Comparison of ENCODE assay signal across 21 cellular contexts in the genomic region with DNA sequence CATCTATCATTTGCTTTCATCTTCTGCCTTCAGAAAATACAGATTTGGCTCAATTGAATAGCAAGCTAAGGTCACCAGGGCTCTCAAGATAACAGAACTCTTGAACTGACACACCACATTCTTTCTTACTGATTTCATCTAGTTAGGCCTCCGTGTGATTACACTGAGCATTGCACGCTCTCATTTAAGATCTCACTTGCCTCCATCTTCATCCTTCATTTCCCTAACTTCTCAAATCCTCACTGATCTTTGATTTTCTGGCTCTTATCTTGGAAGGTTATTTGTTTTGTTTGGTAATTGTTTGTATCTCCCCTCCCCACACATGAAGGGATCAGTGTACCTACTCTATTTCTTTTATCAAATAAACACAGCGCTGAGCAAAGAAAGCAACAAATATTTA. TPM values are rescaled to one million over a fixed set of nuclear protein-coding genes. Genes with fewer than 3 reads are reported as not detected.
DNase-seq lines count a peak whose midpoint lies in the region; ATAC-seq, FAIRE-seq and TF ChIP-seq lines count a peak whose summit lies in the region.
"Had no signal": no experiment of that assay in that cellular context is flagged by ENCODE, and none has a peak within 500 bp of the region (broad histone marks: within the 10 kb centered on the region; RNA-seq: fewer than 3 reads in every experiment).

No MANE protein-coding gene starts in this region.

- no peak overlapping the region for H3K4me3 ChIP-seq in cardiac muscle cell
- no peak overlapping the region for H3K4me3 ChIP-seq in K562
- H3K4me3 ChIP-seq: sigmoid colon had no signal

- ATAC-seq in K562, result no peak
- ATAC-seq in GM21619 (IDR thresholded peaks at IDR 0.05; ENCODE audit: unreplicated experiment), result no peak
- ATAC-seq: activated CD8-positive, alpha-beta T cell treated with anti-CD3 and anti-CD28 coated beads for 36 hours; natural killer cell; Panc1 had no signal

- H3K4me1 ChIP-seq in cardiac muscle cell (ENCODE audit: low read depth) (peaks cover 21% of the 10 kb centered on the region), K562 (replicated peaks in 1 of 2; ENCODE audit: control insufficient read depth in 2 of 2, insufficient read depth in 2 of 2, low read length in 2 of 2) (no peaks in the 10 kb centered on the region)

- H3K27me3 ChIP-seq in cardiac muscle cell (no peaks in the 10 kb centered on the region), K562 (ENCODE audit: control insufficient read depth in 2 of 2, insufficient read depth in 2 of 2, low read length in 2 of 2) (no peaks in the 10 kb centered on the region)
- H3K27me3 ChIP-seq: sigmoid colon had no signal

- in situ Hi-C loops in K562 (cut with MboI), result no loop called here

- no peaks in the 10 kb centered on the region for H3K9me1 ChIP-seq in K562 (ENCODE audit: control insufficient read depth, insufficient read depth, low read length)

- H3K27ac ChIP-seq in cardiac muscle cell (peak overlapping the region; percentile 87), K562 (ENCODE audit: extremely low read depth, low read depth, low read length) (no peak overlapping the region)
- H3K27ac ChIP-seq: sigmoid colon had no signal

- no peak for TF ChIP-seq POLR2A in K562 (conservative IDR thresholded peaks at IDR 0.05)

- no peaks in the 10 kb centered on the region for H3K4me1 Mint-ChIP-seq in activated CD4-positive, alpha-beta memory T cell treated with anti-CD3 and anti-CD28 coated beads, Interleukin-2, amount 10 ng/mL, durations not matched to agents 7 days and 5 days

- no peak overlapping the region for H3K27ac Mint-ChIP-seq in activated CD4-positive, alpha-beta memory T cell treated with anti-CD3 and anti-CD28 coated beads, Interleukin-2, amount 10 ng/mL, durations not matched to agents 7 days and 5 days
- H3K27ac Mint-ChIP-seq: activated CD8-positive, alpha-beta T cell treated with anti-CD3 and anti-CD28 coated beads for 36 hours; natural killer cell had no signal

- H3K4me3 Mint-ChIP-seq in activated CD4-positive, alpha-beta memory T cell treated with anti-CD3 and anti-CD28 coated beads, Interleukin-2, amount 10 ng/mL, durations not matched to agents 7 days and 5 days, result no peak overlapping the region
- H3K4me3 Mint-ChIP-seq: activated CD8-positive, alpha-beta T cell treated with anti-CD3 and anti-CD28 coated beads for 36 hours; natural killer cell had no signal

- POLR2A ChIA-PET in K562 (lab: Yijun Ruan, JAX), result interaction anchor here (1.3 kb wide), 1 partner anchor 115 kb away, joined by 3 read pairs; no protein-coding TSS in a partner anchor
- POLR2A ChIA-PET in activated CD4-positive, alpha-beta memory T cell treated with anti-CD3 and anti-CD28 coated beads, Interleukin-2, amount 10 ng/mL, durations not matched to agents 7 days and 5 days (lab: Charles Lee), result no interaction called here

- no peaks in the 10 kb centered on the region for H4K20me1 ChIP-seq in K562 (replicated peaks; ENCODE audit: control insufficient read depth, insufficient read depth, low read length)

- no peaks in the 10 kb centered on the region for H3K27me3 Mint-ChIP-seq in activated CD4-positive, alpha-beta memory T cell treated with anti-CD3 and anti-CD28 coated beads, Interleukin-2, amount 10 ng/mL, durations not matched to agents 7 days and 5 days
- H3K27me3 Mint-ChIP-seq: activated CD8-positive, alpha-beta T cell treated with anti-CD3 and anti-CD28 coated beads for 36 hours had no signal

- 43% methylated on average over 3 of the region's 3 CpGs for WGBS in K562 (ENCODE audit: insufficient coverage, low coverage, missing lambda C conversion rate)

- CTCF ChIA-PET in K562 (lab: Yijun Ruan, JAX; ENCODE audit: low intra/inter-chr PET ratio), result no interaction called here
- CTCF ChIA-PET in activated CD4-positive, alpha-beta memory T cell treated with anti-CD3 and anti-CD28 coated beads, Interleukin-2, amount 10 ng/mL, durations not matched to agents 7 days and 5 days (lab: Charles Lee), result no interaction called here

- FAIRE-seq in K562 (lab: Jason Lieb, UNC), result no peak
- FAIRE-seq: frontal cortex, keratinocyte had no signal

- BruUV-seq in K562 (replicated peaks; lab: Mats Ljungman, UMichigan), result no TSS peak

- H3K4me2 ChIP-seq in K562 (ENCODE audit: insufficient read depth, low read length), result no peak overlapping the region

- no peak overlapping the region for H3K9ac ChIP-seq in K562 (ENCODE audit: insufficient read depth in 1 of 2, low read depth in 2 of 2, low read length in 2 of 2)

- no peak for TF ChIP-seq EP300 in K562 (IDR thresholded peaks at IDR 0.05; ENCODE audit: low read length)

- H3K36me3 Mint-ChIP-seq in activated CD4-positive, alpha-beta memory T cell treated with anti-CD3 and anti-CD28 coated beads, Interleukin-2, amount 10 ng/mL, durations not matched to agents 7 days and 5 days (ENCODE audit: low read depth), result peaks cover 13% of the 10 kb centered on the region

- peak; percentile 42 to 51 for DNase-seq in cardiac muscle cell (ENCODE audit: low read depth in 1 of 2, low spot score in 1 of 2)
- DNase-seq in cardiac septum (ENCODE audit: low spot score), result no peak
- DNase-seq in K562 (ENCODE audit: extremely low read depth in 1 of 4, low spot score in 3 of 4), result no peak
- peak; percentile 52 for DNase-seq in kidney tubule cell (ENCODE audit: low spot score)
- no peak for DNase-seq in NCI-H2107 (lab: John Stamatoyannopoulos, UW)
- no peak for DNase-seq in activated CD4-positive, alpha-beta memory T cell treated with anti-CD3 and anti-CD28 coated beads, Interleukin-2, amount 10 ng/mL, durations not matched to agents 7 days and 5 days
- no peak for DNase-seq in GF-D8 (lab: John Stamatoyannopoulos, UW)
- DNase-seq: 8988T; activated CD8-positive, alpha-beta T cell treated with anti-CD3 and anti-CD28 coated beads for 36 hours; activated naive CD4-positive, alpha-beta T cell treated with Interleukin-2 at 50 U/mL for 16 hours; cortex of kidney; DMS 273 treated with DMSO at 0.1 percent for 48 hours; natural killer cell; NCI-H1048; NCI-H446 treated with DMSO at 0.1 percent for 48 hours; sigmoid colon; T1000 had no signal

- H2AFZ ChIP-seq in K562 (ENCODE audit: low read depth, low read length), result no peak overlapping the region

- H3K9me3 ChIP-seq in cardiac muscle cell (ENCODE audit: low read depth) (no peaks in the 10 kb centered on the region), K562 (replicated peaks; ENCODE audit: control insufficient read depth, insufficient read depth, low read depth, low read length) (no peaks in the 10 kb centered on the region)
- H3K9me3 ChIP-seq: sigmoid colon had no signal

- H3K79me2 ChIP-seq in K562 (ENCODE audit: control insufficient read depth, insufficient read depth, low read length), result no peaks in the 10 kb centered on the region

- TF ChIP-seq CTCF in cardiac muscle cell (IDR thresholded peaks at IDR 0.05; ENCODE audit: low read depth, low read length), result no peak
- no peak for TF ChIP-seq CTCF in K562 (IDR thresholded peaks at IDR 0.05 in 2 of 3, conservative IDR thresholded peaks at IDR 0.05 in 1 of 3; ENCODE audit: insufficient read depth in 2 of 3, low read depth in 1 of 3, low read length in 3 of 3)

- peaks cover 4% of the 10 kb centered on the region for H3K36me3 ChIP-seq in cardiac muscle cell
- H3K36me3 ChIP-seq in K562 (ENCODE audit: control insufficient read depth, insufficient read depth, low read length), result no peaks in the 10 kb centered on the region

- no peaks in the 10 kb centered on the region for H3K9me3 Mint-ChIP-seq in activated CD4-positive, alpha-beta memory T cell treated with anti-CD3 and anti-CD28 coated beads, Interleukin-2, amount 10 ng/mL, durations not matched to agents 7 days and 5 days
- H3K9me3 Mint-ChIP-seq: activated CD8-positive, alpha-beta T cell treated with anti-CD3 and anti-CD28 coated beads for 36 hours; natural killer cell had no signal

- intact Hi-C loops in cardiac septum (cut with DNase I), result no loop called here
- intact Hi-C loops in K562 (cut with micrococcal nuclease), result no loop called here

- no peak for TF ChIP-seq RAD21 in K562 (CRISPR knock-in tag; conservative IDR thresholded peaks at IDR 0.05 in 1 of 2, IDR thresholded peaks at IDR 0.05 in 1 of 2)

TF ChIP-seq in K562, 482 proteins besides CTCF, POLR2A, EP300 and RAD21 (continues in another document):
- TF ChIP-seq RCOR1 (IDR thresholded peaks at IDR 0.05; ENCODE audit: borderline replicate concordance in 1 of 2, low read depth in 2 of 2, low read length in 2 of 2) (0 out of 4 replicates have a peak, but pooled peaks of 1 of the 2 experiments have one; percentile 4), PTRF (tag; IDR thresholded peaks at IDR 0.05) (no peak), FOXK2 (conservative IDR thresholded peaks at IDR 0.05 in 1 of 2, IDR thresholded peaks at IDR 0.05 in 1 of 2; ENCODE audit: low read depth in 2 of 2) (no peak)

RNA-seq across cellular contexts. Expression of gene MANBA, which starts 47.7 kb away (rescaled TPM):
- total RNA-seq in cardiac muscle cell (74.5 and 82.3 TPM in 2 replicates), cardiac septum (29.8 TPM), K562 (2014; rRNA removed) (8.2 and 10.9 TPM in 2 replicates), K562 (2014; rRNA removed; fragmentation: Illumina TruSeq; extraction: Trizol) (9.0 and 9.4 TPM in 2 replicates), K562 (2015; rRNA removed; fragmentation: Illumina TruSeq; extraction: Trizol) (12.9 and 13.3 TPM in 2 replicates), K562 (2021) (7.7 TPM in 2 replicates)
- polyA plus RNA-seq in cardiac muscle cell (49.5 and 58.8 TPM in 2 replicates), K562 (2011; rRNA removed) (2.8 and 5.3 TPM in 2 replicates), K562 (2014; fragmentation: Illumina TruSeq; extraction: Trizol) (6.6 and 7.8 TPM in 2 replicates), K562 (2014; fragmentation: Nextera tagmentation; extraction: Ambion mirVana) (1 to 10 TPM; 1.8 to 3.7 TPM), K562 (2014; rRNA removed) (4.7 and 6.1 TPM in 2 replicates)
- total RNA-seq in K562 (2011; cell fraction: chromatin; rRNA removed; ENCODE audit: low replicate concordance), result 13.7 and 32.2 TPM in 2 replicates
- 9.7 TPM in 2 replicates for total RNA-seq in K562 (2011; cell fraction: nucleolus; rRNA removed)
- 15.8 and 21.3 TPM in 2 replicates for total RNA-seq in K562 (2011; cell fraction: nucleoplasm; rRNA removed)
- polyA plus RNA-seq in K562 (2011; cell fraction: cytosol; rRNA removed), result 4.7 and 6.0 TPM in 2 replicates
- polyA plus RNA-seq in K562 (2011; cell fraction: nucleus; rRNA removed), result 9.1 and 15.4 TPM in 2 replicates
- polyA plus RNA-seq in K562 (2012), result 9.1 and 18.3 TPM in 2 replicates
- 6.0 and 11.7 TPM in 2 replicates for polyA minus RNA-seq in K562 (2011; rRNA and poly(A)+ RNA removed)
- 5.5 and 7.5 TPM in 2 replicates for polyA minus RNA-seq in K562 (2011; cell fraction: cytosol; rRNA and poly(A)+ RNA removed)
- polyA minus RNA-seq in K562 (2011; cell fraction: nucleus; rRNA and poly(A)+ RNA removed), result 14.5 and 20.7 TPM in 2 replicates
- total RNA-seq in activated CD4-positive, alpha-beta memory T cell treated with anti-CD3 and anti-CD28 coated beads, Interleukin-2, amount 10 ng/mL, durations not matched to agents 7 days and 5 days, result 10 to 100 TPM; 13.6 to 14.5 TPM

Comparison
In these comparisons a context has a peak if more than half of its experiments do, and no peak if none do; other contexts are left out.
1. DNase-seq: peak in cardiac muscle cell (2 of 2) and kidney tubule cell (single experiment); none in cardiac septum (single experiment), K562 (0 of 4), NCI-H2107 (single experiment), activated CD4-positive, alpha-beta memory T cell treated with anti-CD3 and anti-CD28 coated beads, Interleukin-2, amount 10 ng/mL, durations not matched to agents 7 days and 5 days (single experiment) and GF-D8 (single experiment).